In genomic region chr3:14397531-14397930, GRCh38 we compare ENCODE assay signal across 17 cellular contexts. TPM values are rescaled to one million over a fixed set of nuclear protein-coding genes. Genes with fewer than 3 reads are reported as not detected.
DNase-seq lines count a peak whose midpoint lies in the region; ATAC-seq lines count a peak whose summit lies in the region.
"Had no signal": no experiment of that assay in that cellular context is flagged by ENCODE, and none has a peak within 500 bp of the region (broad histone marks: within the 10 kb centered on the region; RNA-seq: fewer than 3 reads in every experiment).

No MANE protein-coding gene starts in this region.

- H3K4ac ChIP-seq in neuronal stem cell (ENCODE audit: low read length): no peak overlapping the region

- H2BK5ac ChIP-seq in neuronal stem cell (ENCODE audit: low read length): no peak overlapping the region

- peak overlapping the region; percentile 83 for H2BK15ac ChIP-seq in neuronal stem cell (ENCODE audit: low read length)

- no peak overlapping the region for H3K14ac ChIP-seq in neuronal stem cell (ENCODE audit: low read length)

- H3K4me3 Mint-ChIP-seq in activated CD4-positive, alpha-beta T cell treated with anti-CD3 and anti-CD28 coated beads, Interleukin-2, amount 10 ng/mL, durations not matched to agents 24 days and 14 days: no peak overlapping the region
- no peak overlapping the region for H3K4me3 Mint-ChIP-seq in T-helper 17 cell

- peak overlapping the region; percentile 41 for H3K27ac Mint-ChIP-seq in activated CD4-positive, alpha-beta T cell treated with anti-CD3 and anti-CD28 coated beads, Interleukin-2, amount 10 ng/mL, durations not matched to agents 24 days and 14 days
- H3K27ac Mint-ChIP-seq in T-helper 17 cell: peak overlapping the region; percentile 34

- no peaks in the 10 kb centered on the region for H3K79me1 ChIP-seq in neuronal stem cell (ENCODE audit: low read depth, low read length)

- H3K4me2 ChIP-seq in neuronal stem cell (ENCODE audit: insufficient read depth, low read length, poor library complexity, severe bottlenecking): no peak overlapping the region
- H3K4me2 ChIP-seq: smooth muscle cell had no signal

- H3K36me3 Mint-ChIP-seq in activated CD4-positive, alpha-beta T cell treated with anti-CD3 and anti-CD28 coated beads, Interleukin-2, amount 10 ng/mL, durations not matched to agents 24 days and 14 days (ENCODE audit: low read depth): peaks cover 1% of the 10 kb centered on the region
- no peaks in the 10 kb centered on the region for H3K36me3 Mint-ChIP-seq in T-helper 17 cell (ENCODE audit: low read depth)

- no peak overlapping the region for H3K9ac ChIP-seq in neuronal stem cell (ENCODE audit: low read depth, low read length, poor library complexity)

- no peak overlapping the region for H2BK120ac ChIP-seq in neuronal stem cell (ENCODE audit: low read depth, low read length)

- no peaks in the 10 kb centered on the region for H3K9me3 Mint-ChIP-seq in activated CD4-positive, alpha-beta T cell treated with anti-CD3 and anti-CD28 coated beads, Interleukin-2, amount 10 ng/mL, durations not matched to agents 24 days and 14 days

- H4K91ac ChIP-seq in neuronal stem cell (ENCODE audit: low read depth, low read length, poor library complexity): no peak overlapping the region

- H2AK5ac ChIP-seq in neuronal stem cell (ENCODE audit: low read depth, low read length): peak overlapping the region; percentile 47

- H3K23ac ChIP-seq in neuronal stem cell (ENCODE audit: low read depth, low read length, poor library complexity): no peak overlapping the region

- peak; percentile 22 for ATAC-seq in HG03175 (IDR thresholded peaks at IDR 0.05; ENCODE audit: unreplicated experiment)
- ATAC-seq in T-helper 17 cell: no peak
- no peak for ATAC-seq in GM21423 (IDR thresholded peaks at IDR 0.05; ENCODE audit: unreplicated experiment)

- H3K4me1 ChIP-seq in neuronal stem cell (ENCODE audit: control insufficient read depth in 2 of 2, insufficient read depth in 1 of 2, low read depth in 1 of 2, low read length in 2 of 2): peaks cover 4 to 10% of the 10 kb centered on the region in 2 donors

- peak overlapping the region; percentile 16 for H3K18ac ChIP-seq in neuronal stem cell (ENCODE audit: low read length)

- no peaks in the 10 kb centered on the region for H3K9me3 ChIP-seq in T-helper 17 cell (ENCODE audit: control insufficient read depth, low read length, poor library complexity, severe bottlenecking)
- no peaks in the 10 kb centered on the region for H3K9me3 ChIP-seq in neuronal stem cell (replicated peaks in 1 of 2; ENCODE audit: control insufficient read depth in 2 of 2, insufficient read depth in 1 of 2, low read depth in 1 of 2, low read length in 2 of 2)
- H3K9me3 ChIP-seq: tibial artery had no signal

- H3K27ac ChIP-seq in neuronal stem cell (replicated peaks; ENCODE audit: low read length): no peak overlapping the region
- H3K27ac ChIP-seq: SK-N-MC, tibial artery had no signal

- intact Hi-C loops in activated CD4-positive, alpha-beta T cell treated with anti-CD3 and anti-CD28 coated beads, Interleukin-2, amount 10 ng/mL, durations not matched to agents 24 days and 14 days (cut with micrococcal nuclease): no loop called here

- no peak overlapping the region for H3K4me3 ChIP-seq in neuronal stem cell (ENCODE audit: low read length in 2 of 2)
- H3K4me3 ChIP-seq: SK-N-MC, smooth muscle cell, tibial artery had no signal

- H2AFZ ChIP-seq in neuronal stem cell (ENCODE audit: low read length): no peak overlapping the region

- no peaks in the 10 kb centered on the region for H3K36me3 ChIP-seq in neuronal stem cell (replicated peaks in 1 of 2; ENCODE audit: control insufficient read depth in 2 of 2, insufficient read depth in 2 of 2, low read length in 2 of 2)
- H3K36me3 ChIP-seq: tibial artery had no signal

- WGBS in neuronal stem cell (ENCODE audit: extremely low coverage in 2 of 2, insufficient read length in 2 of 2, insufficient replicate concordance in 1 of 2), 2 donors: no CpG with 5 or more reads among the region's 3 CpGs

- H3K27me3 ChIP-seq in neuronal stem cell (ENCODE audit: control insufficient read depth in 3 of 3, insufficient read depth in 3 of 3, low read depth in 1 of 3, low read length in 3 of 3): peaks cover 0 to 24% (median 0%) of the 10 kb centered on the region in 3 experiments
- H3K27me3 ChIP-seq: tibial artery had no signal

- peak; percentile 65 for DNase-seq in activated CD4-positive, alpha-beta T cell treated with anti-CD3 and anti-CD28 coated beads, Interleukin-2, amount 10 ng/mL, durations not matched to agents 24 days and 14 days
- DNase-seq in activated CD4-positive, alpha-beta T cell treated with anti-CD3 and anti-CD28 coated beads for 4 hours: no peak
- DNase-seq in T-helper 17 cell (no peak), neuronal stem cell (ENCODE audit: low spot score) (no peak), NCI-H2196 treated with DMSO at 0.1 percent for 48 hours (lab: John Stamatoyannopoulos, UW; ENCODE audit: unreplicated experiment) (no peak), SHP77 treated with DMSO at 0.1 percent for 48 hours (lab: John Stamatoyannopoulos, UW) (no peak)
- DNase-seq: activated CD4-positive, alpha-beta T cell treated with anti-CD3 and anti-CD28 coated beads for 1 hour; activated gamma-delta T cell; central memory CD4-positive, alpha-beta T cell; KG1; NCI-H1930; NCI-H82 had no signal

- H2BK12ac ChIP-seq in neuronal stem cell (ENCODE audit: low read length): no peak overlapping the region

- no peak overlapping the region for H4K8ac ChIP-seq in neuronal stem cell (ENCODE audit: low read depth, low read length)

- H3K4me1 Mint-ChIP-seq in activated CD4-positive, alpha-beta T cell treated with anti-CD3 and anti-CD28 coated beads, Interleukin-2, amount 10 ng/mL, durations not matched to agents 24 days and 14 days: peaks cover 14% of the 10 kb centered on the region
- peaks cover 26% of the 10 kb centered on the region for H3K4me1 Mint-ChIP-seq in T-helper 17 cell

- no peaks in the 10 kb centered on the region for H3K27me3 Mint-ChIP-seq in activated CD4-positive, alpha-beta T cell treated with anti-CD3 and anti-CD28 coated beads, Interleukin-2, amount 10 ng/mL, durations not matched to agents 24 days and 14 days
- no peaks in the 10 kb centered on the region for H3K27me3 Mint-ChIP-seq in T-helper 17 cell

RNA-seq across cellular contexts. Expression of gene SLC6A6, which starts 4.9 kb away (rescaled TPM):
- total RNA-seq in activated CD4-positive, alpha-beta T cell treated with anti-CD3 and anti-CD28 coated beads, Interleukin-2, amount 10 ng/mL, durations not matched to agents 24 days and 14 days: 53.9 and 63.7 TPM in 2 replicates
- 10 to 100 TPM; 51.8 to 68.6 TPM for total RNA-seq in T-helper 17 cell
- polyA plus RNA-seq in neuronal stem cell (2013, experiment 1 of 2): 27.6 TPM
- polyA plus RNA-seq in neuronal stem cell (2013, experiment 2 of 2): 30.3 TPM
